12 cellular contexts compared by ENCODE assay signal in the genomic region with DNA sequence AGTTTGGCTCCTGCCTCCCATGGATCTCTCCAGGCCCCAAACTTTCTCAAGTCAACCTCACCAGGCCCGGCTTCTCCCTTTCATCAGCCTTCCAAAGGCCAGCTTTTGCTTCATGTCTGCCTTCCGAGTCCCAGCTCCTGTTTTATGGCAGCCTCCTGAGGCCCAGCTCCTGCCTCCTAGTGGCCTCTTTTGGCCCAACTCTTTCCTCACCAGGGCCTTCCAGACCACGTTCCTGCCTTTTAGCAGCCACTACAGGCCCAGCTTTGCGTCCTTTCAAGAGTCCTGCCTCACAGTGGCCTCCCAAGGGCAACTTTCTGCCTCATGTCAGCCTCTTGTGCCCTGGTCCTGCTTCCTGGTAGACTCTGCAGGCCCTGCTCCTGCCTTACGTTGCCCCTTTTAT. TPM values are rescaled to one million over a fixed set of nuclear protein-coding genes. Genes with fewer than 3 reads are reported as not detected.
DNase-seq lines count a peak whose midpoint lies in the region; ATAC-seq, FAIRE-seq and TF ChIP-seq lines count a peak whose summit lies in the region.
"Had no signal": no experiment of that assay in that cellular context is flagged by ENCODE, and none has a peak within 500 bp of the region (broad histone marks: within the 10 kb centered on the region; RNA-seq: fewer than 3 reads in every experiment).

No MANE protein-coding gene starts in this region.

- peak; percentile 17 for TF ChIP-seq CTCF in GM12865 (IDR thresholded peaks at IDR 0.05; ENCODE audit: insufficient read depth, low read depth, low read length, missing control alignments)
- peak; percentile 16 for TF ChIP-seq CTCF in bronchial epithelial cell (IDR thresholded peaks at IDR 0.05; ENCODE audit: insufficient read depth, low read length, severe bottlenecking)

- no peak overlapping the region for H3K23ac ChIP-seq in neuronal stem cell (ENCODE audit: low read depth, low read length, poor library complexity)
- H3K23ac ChIP-seq in mesenchymal stem cell (ENCODE audit: low read length in 2 of 2) = no peak overlapping the region

- H2AK5ac ChIP-seq in neuronal stem cell (ENCODE audit: low read depth, low read length) (no peak overlapping the region), mesenchymal stem cell (ENCODE audit: low read length, severe bottlenecking) (no peak overlapping the region)

- H3K27ac ChIP-seq in neuronal stem cell (replicated peaks; ENCODE audit: low read length) = no peak overlapping the region
- H3K27ac ChIP-seq in mesenchymal stem cell (ENCODE audit: low read length, poor library complexity, severe bottlenecking) = no peak overlapping the region
- H3K27ac ChIP-seq: epithelial cell of prostate, thoracic aorta had no signal

- no peak overlapping the region for H2BK15ac ChIP-seq in neuronal stem cell (ENCODE audit: low read length)
- no peak overlapping the region for H2BK15ac ChIP-seq in mesenchymal stem cell (ENCODE audit: low read depth, poor library complexity, severe bottlenecking)

- H3K9ac ChIP-seq in neuronal stem cell (ENCODE audit: low read depth, low read length, poor library complexity) = peak overlapping the region; percentile 21
- H3K9ac ChIP-seq in mesenchymal stem cell (ENCODE audit: low read length) = no peak overlapping the region

- no peak overlapping the region for H2BK120ac ChIP-seq in neuronal stem cell (ENCODE audit: low read depth, low read length)
- H2BK120ac ChIP-seq in mesenchymal stem cell (ENCODE audit: low read depth, low read length) = no peak overlapping the region

- H3K4me3 ChIP-seq in GM12865 (ENCODE audit: low read depth, low read length) = no peak overlapping the region
- H3K4me3 ChIP-seq in bronchial epithelial cell (ENCODE audit: low read depth, low read length) = no peak overlapping the region
- H3K4me3 ChIP-seq in neuronal stem cell (ENCODE audit: low read length in 2 of 2) = no peak overlapping the region
- H3K4me3 ChIP-seq in mesenchymal stem cell (ENCODE audit: insufficient read depth in 1 of 2, low read depth in 1 of 2, low read length in 2 of 2) = peak overlapping the region in 1 of 2 experiments; percentile 2
- H3K4me3 ChIP-seq: thoracic aorta had no signal

- H3K79me1 ChIP-seq in neuronal stem cell (ENCODE audit: low read depth, low read length) (no peaks in the 10 kb centered on the region), mesenchymal stem cell (replicated peaks; ENCODE audit: low read length, poor library complexity, severe bottlenecking) (no peaks in the 10 kb centered on the region)

- no peak for ATAC-seq in HG02970 (IDR thresholded peaks at IDR 0.05; ENCODE audit: low FRiP score, unreplicated experiment)

- H2BK5ac ChIP-seq in neuronal stem cell (ENCODE audit: low read length) = no peak overlapping the region
- no peak overlapping the region for H2BK5ac ChIP-seq in mesenchymal stem cell (ENCODE audit: low read depth, low read length, poor library complexity, severe bottlenecking)

- H3K9me3 ChIP-seq in neuronal stem cell (replicated peaks in 1 of 2; ENCODE audit: control insufficient read depth in 2 of 2, insufficient read depth in 1 of 2, low read depth in 1 of 2, low read length in 2 of 2) (no peaks in the 10 kb centered on the region), mesenchymal stem cell (ENCODE audit: control insufficient read depth, low read length) (no peaks in the 10 kb centered on the region)
- H3K9me3 ChIP-seq: thoracic aorta had no signal

- no peak for TF ChIP-seq EP300 in Ishikawa (IDR thresholded peaks at IDR 0.05; ENCODE audit: borderline replicate concordance)

- FAIRE-seq in bronchial epithelial cell (lab: Jason Lieb, UNC) = no peak
- no peak for FAIRE-seq in GM12892 (lab: Jason Lieb, UNC)

- no CpG with 5 or more reads among the region's 5 CpGs for WGBS in neuronal stem cell (ENCODE audit: extremely low coverage in 2 of 2, insufficient read length in 2 of 2, insufficient replicate concordance in 1 of 2), 2 donors
- 82% methylated on average over 5 of the region's 5 CpGs for WGBS in mesenchymal stem cell

- no peak overlapping the region for H2BK12ac ChIP-seq in neuronal stem cell (ENCODE audit: low read length)
- H2BK12ac ChIP-seq in mesenchymal stem cell (ENCODE audit: low read length in 2 of 2) = no peak overlapping the region

- H3K18ac ChIP-seq in neuronal stem cell (ENCODE audit: low read length) (no peak overlapping the region), mesenchymal stem cell (ENCODE audit: low read depth in 1 of 2, low read length in 2 of 2) (no peak overlapping the region)

- H3K36me3 ChIP-seq in bronchial epithelial cell (ENCODE audit: control insufficient read depth, insufficient read depth, low read length) (peaks cover 1% of the 10 kb centered on the region), neuronal stem cell (replicated peaks in 1 of 2; ENCODE audit: control insufficient read depth in 2 of 2, insufficient read depth in 2 of 2, low read length in 2 of 2) (peaks cover 7 to 11% of the 10 kb centered on the region in 2 donors), mesenchymal stem cell (ENCODE audit: control insufficient read depth in 1 of 2, insufficient read depth in 2 of 2, low read depth in 1 of 2, low read length in 2 of 2) (peaks cover 10 to 40% of the 10 kb centered on the region in 2 experiments)
- H3K36me3 ChIP-seq: thoracic aorta had no signal

- no peaks in the 10 kb centered on the region for H3K4me1 ChIP-seq in neuronal stem cell (ENCODE audit: control insufficient read depth in 2 of 2, insufficient read depth in 1 of 2, low read depth in 1 of 2, low read length in 2 of 2)
- no peaks in the 10 kb centered on the region for H3K4me1 ChIP-seq in mesenchymal stem cell (ENCODE audit: control insufficient read depth, insufficient read depth, low read depth, low read length)

- H3K14ac ChIP-seq in neuronal stem cell (ENCODE audit: low read length) = peak overlapping the region; percentile 21
- no peak overlapping the region for H3K14ac ChIP-seq in mesenchymal stem cell (ENCODE audit: low read length in 2 of 2)

- H2AFZ ChIP-seq in neuronal stem cell (ENCODE audit: low read length) (no peak overlapping the region), mesenchymal stem cell (ENCODE audit: low read depth, low read length) (no peak overlapping the region)

- no peak for TF ChIP-seq POLR2A in GM12892 (IDR thresholded peaks at IDR 0.05; ENCODE audit: low read depth, low read length)

- TF ChIP-seq RAD21 in Ishikawa (IDR thresholded peaks at IDR 0.05; ENCODE audit: low read depth) = peak; percentile 29; the same call in 1 of the 2 replicates

- H3K4ac ChIP-seq in neuronal stem cell (ENCODE audit: low read length) (no peak overlapping the region), mesenchymal stem cell (ENCODE audit: low read depth in 1 of 2, low read length in 2 of 2) (no peak overlapping the region)

- H3K4me2 ChIP-seq in neuronal stem cell (ENCODE audit: insufficient read depth, low read length, poor library complexity, severe bottlenecking) = no peak overlapping the region
- H3K4me2 ChIP-seq in mesenchymal stem cell (ENCODE audit: low read length, poor library complexity, severe bottlenecking) = no peak overlapping the region

- DNase-seq in GM12865 (ENCODE audit: low read depth) = peak; percentile 15
- DNase-seq in bronchial epithelial cell (ENCODE audit: low read depth) = no peak
- DNase-seq in neuronal stem cell (ENCODE audit: low spot score) = no peak
- DNase-seq in putamen (ENCODE audit: low spot score) = no peak
- no peak for DNase-seq in GM12892 (ENCODE audit: insufficient read length)
- DNase-seq in mesenchymal stem cell = no peak
- DNase-seq: activated T-cell treated with anti-CD3 and anti-CD28 coated beads, Interleukin-2, amount 50 U/mL, for 48 hours; DMS79 had no signal

- H4K8ac ChIP-seq in neuronal stem cell (ENCODE audit: low read depth, low read length) (no peak overlapping the region), mesenchymal stem cell (ENCODE audit: low read length) (no peak overlapping the region)

- no peak overlapping the region for H4K91ac ChIP-seq in neuronal stem cell (ENCODE audit: low read depth, low read length, poor library complexity)
- H4K91ac ChIP-seq in mesenchymal stem cell (ENCODE audit: low read length) = no peak overlapping the region

- H3K27me3 ChIP-seq in bronchial epithelial cell (ENCODE audit: control insufficient read depth, insufficient read depth, low read length) (no peaks in the 10 kb centered on the region), neuronal stem cell (ENCODE audit: control insufficient read depth in 3 of 3, insufficient read depth in 3 of 3, low read depth in 1 of 3, low read length in 3 of 3) (no peaks in the 10 kb centered on the region), mesenchymal stem cell (ENCODE audit: control insufficient read depth in 1 of 2, insufficient read depth in 1 of 2, low read length in 2 of 2) (no peaks in the 10 kb centered on the region)

TF ChIP-seq in Ishikawa, 13 proteins besides CTCF, POLR2A, EP300 and RAD21 (continues in another document):
- TF ChIP-seq FOXM1 (IDR thresholded peaks at IDR 0.05; ENCODE audit: borderline replicate concordance, low read depth) (no peak), EGR1 (IDR thresholded peaks at IDR 0.05) (no peak), NFIC (IDR thresholded peaks at IDR 0.05) (no peak)
- TF ChIP-seq, protein P1, sequence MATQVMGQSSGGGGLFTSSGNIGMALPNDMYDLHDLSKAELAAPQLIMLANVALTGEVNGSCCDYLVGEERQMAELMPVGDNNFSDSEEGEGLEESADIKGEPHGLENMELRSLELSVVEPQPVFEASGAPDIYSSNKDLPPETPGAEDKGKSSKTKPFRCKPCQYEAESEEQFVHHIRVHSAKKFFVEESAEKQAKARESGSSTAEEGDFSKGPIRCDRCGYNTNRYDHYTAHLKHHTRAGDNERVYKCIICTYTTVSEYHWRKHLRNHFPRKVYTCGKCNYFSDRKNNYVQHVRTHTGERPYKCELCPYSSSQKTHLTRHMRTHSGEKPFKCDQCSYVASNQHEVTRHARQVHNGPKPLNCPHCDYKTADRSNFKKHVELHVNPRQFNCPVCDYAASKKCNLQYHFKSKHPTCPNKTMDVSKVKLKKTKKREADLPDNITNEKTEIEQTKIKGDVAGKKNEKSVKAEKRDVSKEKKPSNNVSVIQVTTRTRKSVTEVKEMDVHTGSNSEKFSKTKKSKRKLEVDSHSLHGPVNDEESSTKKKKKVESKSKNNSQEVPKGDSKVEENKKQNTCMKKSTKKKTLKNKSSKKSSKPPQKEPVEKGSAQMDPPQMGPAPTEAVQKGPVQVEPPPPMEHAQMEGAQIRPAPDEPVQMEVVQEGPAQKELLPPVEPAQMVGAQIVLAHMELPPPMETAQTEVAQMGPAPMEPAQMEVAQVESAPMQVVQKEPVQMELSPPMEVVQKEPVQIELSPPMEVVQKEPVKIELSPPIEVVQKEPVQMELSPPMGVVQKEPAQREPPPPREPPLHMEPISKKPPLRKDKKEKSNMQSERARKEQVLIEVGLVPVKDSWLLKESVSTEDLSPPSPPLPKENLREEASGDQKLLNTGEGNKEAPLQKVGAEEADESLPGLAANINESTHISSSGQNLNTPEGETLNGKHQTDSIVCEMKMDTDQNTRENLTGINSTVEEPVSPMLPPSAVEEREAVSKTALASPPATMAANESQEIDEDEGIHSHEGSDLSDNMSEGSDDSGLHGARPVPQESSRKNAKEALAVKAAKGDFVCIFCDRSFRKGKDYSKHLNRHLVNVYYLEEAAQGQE (IDR thresholded peaks at IDR 0.05; ENCODE audit: low read depth) = no peak

RNA-seq across cellular contexts. Expression of gene TMEM248, which starts 15.3 kb away (rescaled TPM):
- total RNA-seq in bronchial epithelial cell = 45.3 and 51.3 TPM in 2 replicates
- 45.8 TPM for polyA plus RNA-seq in neuronal stem cell (2013, experiment 1 of 2)
- 46.1 TPM for polyA plus RNA-seq in neuronal stem cell (2013, experiment 2 of 2)
- 27.4 TPM for polyA plus RNA-seq in GM12892 (2012; ENCODE audit: missing spikeins)
- polyA plus RNA-seq in mesenchymal stem cell (2013, experiment 1 of 2) = 92.2 TPM
- polyA plus RNA-seq in mesenchymal stem cell (2013, experiment 2 of 2) = 91.8 TPM
